8 cellular contexts compared by ENCODE assay signal in genomic region chr3:42036483-42036823, GRCh38. TPM values are rescaled to one million over a fixed set of nuclear protein-coding genes. Genes with fewer than 3 reads are reported as not detected.
DNase-seq lines count a peak whose midpoint lies in the region; ATAC-seq and TF ChIP-seq lines count a peak whose summit lies in the region.

No MANE protein-coding gene starts in this region.

- no peaks in the 10 kb centered on the region for H3K9me3 Mint-ChIP-seq in activated naive CD8-positive, alpha-beta T cell (ENCODE audit: low read depth)

- H3K36me3 ChIP-seq in thyroid gland: no peaks in the 10 kb centered on the region

- peak overlapping the region; percentile 92 to 97 (median 96) for H3K27ac ChIP-seq in thyroid gland

- peak in 1 of 2 donors; percentile 60 for TF ChIP-seq POLR2A in thyroid gland (IDR thresholded peaks at IDR 0.05)

- POLR2A ChIA-PET in GM10248 (lab: Yijun Ruan, JAX): interaction anchor here (1.0 to 1.7 kb wide), 2 partner anchors 10 to 22 kb away, joined by 3 to 9 read pairs; no protein-coding TSS in a partner anchor

- H3K27ac Mint-ChIP-seq in activated naive CD8-positive, alpha-beta T cell: peak overlapping the region; percentile 55

- peaks cover 11% of the 10 kb centered on the region for H3K36me3 Mint-ChIP-seq in activated naive CD8-positive, alpha-beta T cell

- H3K9me3 ChIP-seq in thyroid gland: no peaks in the 10 kb centered on the region

- no peak overlapping the region for H3K4me3 ChIP-seq in thyroid gland (replicated peaks in 1 of 3)

- H3K27me3 Mint-ChIP-seq in activated naive CD8-positive, alpha-beta T cell: no peaks in the 10 kb centered on the region

- DNase-seq in activated CD8-positive, alpha-beta memory T cell treated with anti-CD3 and anti-CD28 coated beads, Interleukin-2, amount 50 U/mL, for 48 hours: peak; percentile 4
- DNase-seq in activated CD8-positive, alpha-beta memory T cell treated with anti-CD3 and anti-CD28 coated beads for 24 hours: no peak
- DNase-seq in iris pigment epithelial cell (ENCODE audit: low read depth) (peak; percentile 96), thyroid gland (peak; percentile 78 to 80), GM10248 (ENCODE audit: extremely low spot score) (no peak)

- no peaks in the 10 kb centered on the region for H3K27me3 ChIP-seq in thyroid gland

- 10 to 22% methylated on average over 3 of the region's 3 CpGs for WGBS in thyroid gland, 2 donors

- H3K4me1 Mint-ChIP-seq in activated naive CD8-positive, alpha-beta T cell (ENCODE audit: low read depth): peaks cover 16% of the 10 kb centered on the region

- TF ChIP-seq CTCF in thyroid gland (IDR thresholded peaks at IDR 0.05) (no peak), GM10248 (IDR thresholded peaks at IDR 0.05; ENCODE audit: control extremely low read depth, extremely low read depth, low read depth, missing control alignments) (no peak)

- no peak for ATAC-seq in GM18907 (IDR thresholded peaks at IDR 0.05; ENCODE audit: unreplicated experiment)
- ATAC-seq in GM18520 (IDR thresholded peaks at IDR 0.05; ENCODE audit: unreplicated experiment): no peak

- H3K4me1 ChIP-seq in thyroid gland: peaks cover 72 to 85% of the 10 kb centered on the region in 2 donors

- H3K4me3 Mint-ChIP-seq in activated naive CD8-positive, alpha-beta T cell: no peak overlapping the region

- intact Hi-C loops in thyroid gland (cut with DNase I): no loop called here

- CTCF ChIA-PET in GM10248 (lab: Yijun Ruan, JAX): interaction anchor here (1.4 to 4.2 kb wide), 3 partner anchors 11 to 58 kb away, joined by 3 to 20 read pairs (median 14); no protein-coding TSS in a partner anchor

RNA-seq across cellular contexts. Expression of gene TRAK1, which starts 54.7 kb away (rescaled TPM):
- 10 to 100 TPM; 46.1 to 87.8 (median 76.4) TPM for total RNA-seq in thyroid gland

Comparison
In these comparisons a context has a peak if more than half of its experiments do, and no peak if none do; other contexts are left out.
1. DNase-seq: peak in activated CD8-positive, alpha-beta memory T cell treated with anti-CD3 and anti-CD28 coated beads, Interleukin-2, amount 50 U/mL, for 48 hours (single experiment), iris pigment epithelial cell (single experiment) and thyroid gland (2 of 2); none in activated CD8-positive, alpha-beta memory T cell treated with anti-CD3 and anti-CD28 coated beads for 24 hours (single experiment) and GM10248 (single experiment).